Comparison of ENCODE assay signal across 19 cellular contexts in genomic region chr1:76949503-76949902, GRCh38.
A peak's percentile ranks its signal among the peaks of the same experiment; 100 is the strongest.
DNase-seq lines count a peak whose midpoint lies in the region; ATAC-seq, FAIRE-seq and TF ChIP-seq lines count a peak whose summit lies in the region.
"Had no signal": no experiment of that assay in that cellular context is flagged by ENCODE, and none has a peak within 500 bp of the region (broad histone marks: within the 10 kb centered on the region; RNA-seq: fewer than 3 reads in every experiment).

No MANE protein-coding gene starts in this region.

- DNase-seq in RPMI7951 (ENCODE audit: low read depth): peak; percentile 74
- peak; percentile 12 to 60 for DNase-seq in fibroblast of lung (ENCODE audit: low read depth in 2 of 2)
- no peak for DNase-seq in smooth muscle cell (lab: John Stamatoyannopoulos, UW; ENCODE audit: unreplicated experiment)
- DNase-seq in GM12892 (ENCODE audit: insufficient read length): no peak
- DNase-seq in erythroblast (lab: John Stamatoyannopoulos, UW): no peak
- no peak for DNase-seq in pons (ENCODE audit: low spot score)
- DNase-seq: activated CD4-positive, CD25-positive, alpha-beta regulatory T cell; caudate nucleus; CD4-positive, CD25-positive, alpha-beta regulatory T cell; endodermal cell; glutamatergic neuron; mucosa of descending colon; NCI-H1417; NCI-H2227 treated with DMSO at 0.1 percent for 48 hours; pancreas had no signal

- WGBS in smooth muscle cell (ENCODE audit: low lambda C conversion rate): 68% methylated on average over 3 of the region's 3 CpGs

- FAIRE-seq in GM12892 (lab: Jason Lieb, UNC): no peak
- FAIRE-seq: G401.6, GM18507, pancreas had no signal

- H3K27ac ChIP-seq in fibroblast of lung (ENCODE audit: insufficient read depth, low read length): no peak overlapping the region
- H3K27ac ChIP-seq in smooth muscle cell (ENCODE audit: low read depth): peak overlapping the region; percentile 35
- H3K27ac ChIP-seq: pancreas, thoracic aorta had no signal

- H3K36me3 ChIP-seq in fibroblast of lung (ENCODE audit: control insufficient read depth, insufficient read depth, low read length) (no peaks in the 10 kb centered on the region), smooth muscle cell (ENCODE audit: low read depth) (no peaks in the 10 kb centered on the region)
- H3K36me3 ChIP-seq: pancreas, thoracic aorta had no signal

- H3K79me2 ChIP-seq in fibroblast of lung (ENCODE audit: control insufficient read depth, insufficient read depth, low read length) (no peaks in the 10 kb centered on the region), smooth muscle cell (ENCODE audit: low read depth) (no peaks in the 10 kb centered on the region)

- H3K4me3 ChIP-seq in fibroblast of lung (replicated peaks in 1 of 4; ENCODE audit: control extremely low read depth in 1 of 4, insufficient read depth in 1 of 4, low read depth in 3 of 4, low read length in 4 of 4) (no peak overlapping the region), smooth muscle cell (no peak overlapping the region)
- H3K4me3 ChIP-seq: mucosa of descending colon, pancreas, thoracic aorta had no signal

- H3K9ac ChIP-seq in fibroblast of lung (ENCODE audit: insufficient read depth, low read length) (no peak overlapping the region), smooth muscle cell (ENCODE audit: low read depth) (no peak overlapping the region)

- H3F3A ChIP-seq in smooth muscle cell (ENCODE audit: low read depth): no peaks in the 10 kb centered on the region

- H4K20me1 ChIP-seq in fibroblast of lung (ENCODE audit: control insufficient read depth, extremely low read depth, insufficient read depth, low read length) (no peaks in the 10 kb centered on the region), smooth muscle cell (ENCODE audit: low read depth) (no peaks in the 10 kb centered on the region)

- ATAC-seq in GM19324 (IDR thresholded peaks at IDR 0.05; ENCODE audit: low FRiP score, unreplicated experiment): peak; percentile 16
- ATAC-seq: mucosa of descending colon had no signal

- H3K9me3 ChIP-seq in fibroblast of lung (ENCODE audit: control insufficient read depth, insufficient read depth, low read depth, low read length): no peaks in the 10 kb centered on the region
- H3K9me3 ChIP-seq in smooth muscle cell (replicated peaks; ENCODE audit: low read depth): no peaks in the 10 kb centered on the region
- H3K9me3 ChIP-seq: mucosa of descending colon, pancreas, thoracic aorta had no signal

- H3K27me3 ChIP-seq in fibroblast of lung (ENCODE audit: control insufficient read depth, insufficient read depth, low read length): no peaks in the 10 kb centered on the region
- no peaks in the 10 kb centered on the region for H3K27me3 ChIP-seq in smooth muscle cell (ENCODE audit: low read depth)
- H3K27me3 ChIP-seq: pancreas had no signal

- no peak overlapping the region for H3K4me2 ChIP-seq in fibroblast of lung (ENCODE audit: extremely low read depth, insufficient read depth, low read length)
- H3K4me2 ChIP-seq in smooth muscle cell: no peak overlapping the region

- H3K4me1 ChIP-seq in fibroblast of lung (ENCODE audit: control insufficient read depth, extremely low read depth, insufficient read depth, low read length): no peaks in the 10 kb centered on the region
- peaks cover 8% of the 10 kb centered on the region for H3K4me1 ChIP-seq in smooth muscle cell (ENCODE audit: low read depth)
- H3K4me1 ChIP-seq: pancreas had no signal

- TF ChIP-seq POLR2A in GM12892 (IDR thresholded peaks at IDR 0.05; ENCODE audit: low read depth, low read length) (no peak), erythroblast (IDR thresholded peaks at IDR 0.05; ENCODE audit: low read length) (no peak)

- H2AFZ ChIP-seq in fibroblast of lung (ENCODE audit: low read length) (no peak overlapping the region), smooth muscle cell (ENCODE audit: low read depth) (no peak overlapping the region)

- TF ChIP-seq CTCF in fibroblast of lung (conservative IDR thresholded peaks at IDR 0.05 in 1 of 2, IDR thresholded peaks at IDR 0.05 in 1 of 2; ENCODE audit: low read depth in 1 of 2, low read length in 2 of 2) (no peak), smooth muscle cell (IDR thresholded peaks at IDR 0.05; ENCODE audit: borderline replicate concordance, insufficient read depth, poor library complexity, severe bottlenecking) (no peak)

Comparison
In these comparisons a context has a peak if more than half of its experiments do, and no peak if none do; other contexts are left out.
1. DNase-seq: peak in RPMI7951 (single experiment) and fibroblast of lung (2 of 2); none in smooth muscle cell (single experiment), GM12892 (single experiment), erythroblast (0 of 2) and pons (single experiment).